Comparison of ENCODE assay signal across 10 cellular contexts in genomic region chr17:75459590-75460267, GRCh38. TPM values are rescaled to one million over a fixed set of nuclear protein-coding genes. Genes with fewer than 3 reads are reported as not detected.
DNase-seq lines count a peak whose midpoint lies in the region; ATAC-seq, FAIRE-seq and TF ChIP-seq lines count a peak whose summit lies in the region.
"Had no signal": no experiment of that assay in that cellular context is flagged by ENCODE, and none has a peak within 500 bp of the region (broad histone marks: within the 10 kb centered on the region; RNA-seq: fewer than 3 reads in every experiment).

No MANE protein-coding gene starts in this region.

- no peak overlapping the region for H3K27ac ChIP-seq in effector memory CD4-positive, alpha-beta T cell (ENCODE audit: insufficient read depth, low read length, poor library complexity, severe bottlenecking)
- H3K27ac ChIP-seq: RWPE1 had no signal

- no peaks in the 10 kb centered on the region for H3K9me3 ChIP-seq in effector memory CD4-positive, alpha-beta T cell (ENCODE audit: control insufficient read depth, low read length)

- no peak overlapping the region for H3K4me3 ChIP-seq in effector memory CD4-positive, alpha-beta T cell (ENCODE audit: insufficient read depth, low read depth, low read length, poor library complexity, severe bottlenecking)

- no peak for TF ChIP-seq POLR2A in GM12891 (IDR thresholded peaks at IDR 0.05; ENCODE audit: low read depth, low read length)

- H3K36me3 ChIP-seq in effector memory CD4-positive, alpha-beta T cell (ENCODE audit: control insufficient read depth, insufficient read depth, low read length), result no peaks in the 10 kb centered on the region

- ATAC-seq in esophagus mucosa (peak; percentile 89), GM19467 (IDR thresholded peaks at IDR 0.05; ENCODE audit: unreplicated experiment) (no peak)

- peaks cover 12% of the 10 kb centered on the region for H3K4me1 ChIP-seq in effector memory CD4-positive, alpha-beta T cell (ENCODE audit: control insufficient read depth, insufficient read depth, low read length, poor library complexity, severe bottlenecking)

- DNase-seq in GM12891 (ENCODE audit: insufficient read length, low spot score) (no peak), NOMO-1 (lab: John Stamatoyannopoulos, UW; ENCODE audit: unreplicated experiment in 2 of 2) (peak; percentile 71 to 88), putamen (ENCODE audit: low spot score) (peak; percentile 28), GM19240 (ENCODE audit: insufficient read length, low spot score) (no peak)
- DNase-seq in effector memory CD4-positive, alpha-beta T cell, result no peak
- DNase-seq in activated CD4-positive, CD25-positive, alpha-beta regulatory T cell (lab: John Stamatoyannopoulos, UW), result no peak

- peak; percentile 48 for FAIRE-seq in GM12891 (lab: Jason Lieb, UNC)
- FAIRE-seq: G401.6 had no signal

- no peaks in the 10 kb centered on the region for H3K27me3 ChIP-seq in effector memory CD4-positive, alpha-beta T cell (replicated peaks; ENCODE audit: control insufficient read depth, insufficient read depth, low read length, poor library complexity, severe bottlenecking)

TF ChIP-seq in GM12891, 5 proteins besides CTCF, POLR2A, EP300 and RAD21:
- TF ChIP-seq POU2F2 (IDR thresholded peaks at IDR 0.05; ENCODE audit: low read depth, low read length) (no peak), POLR2AphosphoS5 (IDR thresholded peaks at IDR 0.05; ENCODE audit: low read depth, low read length) (no peak), PAX5 (IDR thresholded peaks at IDR 0.05; ENCODE audit: insufficient read depth, low read length, severe bottlenecking) (no peak), SPI1 (IDR thresholded peaks at IDR 0.05; ENCODE audit: low read depth, low read length) (no peak), TAF1 (IDR thresholded peaks at IDR 0.05; ENCODE audit: low read depth, low read length) (no peak)

RNA-seq across cellular contexts. Expression of gene TMEM94, which starts 3.3 kb away (rescaled TPM):
- polyA plus RNA-seq in GM12891 (2012; ENCODE audit: low read depth, missing spikeins), result 28.4 TPM
- total RNA-seq in esophagus mucosa, result 36.2 TPM

RNA-seq across cellular contexts. Expression of gene GRB2, which starts 54.3 kb away (rescaled TPM):
- polyA plus RNA-seq in GM12891 (2012; ENCODE audit: low read depth, missing spikeins), result 114 TPM
- total RNA-seq in esophagus mucosa, result 64.4 TPM

RNA-seq across cellular contexts. Expression of gene CASKIN2, which starts 55.6 kb away (rescaled TPM):
- polyA plus RNA-seq in GM12891 (2012; ENCODE audit: low read depth, missing spikeins), result 0.04 TPM
- total RNA-seq in esophagus mucosa, result 13.9 TPM

RNA-seq across cellular contexts. Expression of gene TSEN54, which starts 56.6 kb away (rescaled TPM):
- polyA plus RNA-seq in GM12891 (2012; ENCODE audit: low read depth, missing spikeins), result 18.0 TPM
- total RNA-seq in esophagus mucosa, result 23.2 TPM

Comparison
In these comparisons a context has a peak if more than half of its experiments do, and no peak if none do; other contexts are left out.
1. DNase-seq: peak in NOMO-1 (2 of 2) and putamen (single experiment); none in GM12891 (single experiment), effector memory CD4-positive, alpha-beta T cell (0 of 3), activated CD4-positive, CD25-positive, alpha-beta regulatory T cell (0 of 4) and GM19240 (single experiment).